In the genomic region with DNA sequence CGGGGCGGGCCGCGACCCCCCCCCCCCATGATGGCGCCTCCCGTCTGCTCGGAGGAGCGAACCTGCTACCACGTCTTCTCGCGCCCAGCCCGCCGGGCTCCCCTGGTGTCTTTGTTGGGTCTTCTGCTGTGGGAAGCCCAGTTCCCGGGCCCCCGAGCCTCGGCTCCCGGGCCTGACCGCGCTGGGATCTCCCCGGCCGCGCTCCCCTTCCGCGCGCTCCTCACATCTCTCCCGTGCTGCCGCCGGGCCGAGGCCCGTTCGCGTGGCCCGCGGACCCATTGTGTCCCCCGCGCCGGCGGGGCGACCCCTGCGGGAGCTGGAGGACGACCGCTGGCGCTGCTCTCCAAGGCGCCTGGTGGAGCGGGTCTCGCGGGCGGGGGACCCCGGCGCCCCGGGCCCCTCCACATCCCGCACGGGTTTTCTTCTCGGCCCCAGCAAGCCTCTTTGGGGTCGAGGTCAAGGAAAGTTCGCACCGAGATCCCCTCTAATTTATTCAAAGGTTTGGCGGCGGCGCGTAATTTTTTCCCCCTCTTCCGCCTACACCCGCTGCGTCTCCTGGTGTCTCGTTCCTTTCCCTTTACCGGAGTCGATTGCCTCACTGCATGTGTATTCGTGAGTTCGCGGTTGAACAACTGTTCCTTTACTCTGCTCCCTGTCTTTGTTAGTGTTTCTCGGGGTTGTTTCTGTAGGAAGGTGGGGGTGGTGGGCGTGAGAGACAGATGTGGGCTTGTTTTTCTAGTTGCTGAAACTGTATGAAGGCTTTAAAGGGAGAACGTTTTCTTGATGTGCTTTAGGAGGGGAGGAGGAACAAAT, we compare ENCODE assay signal across 8 cellular contexts. TPM values are rescaled to one million over a fixed set of nuclear protein-coding genes. Genes with fewer than 3 reads are reported as not detected.
DNase-seq lines count a peak whose midpoint lies in the region; ATAC-seq and TF ChIP-seq lines count a peak whose summit lies in the region.

No MANE protein-coding gene starts in this region.

- peak overlapping the region; percentile 60 for H3K27ac ChIP-seq in adipose tissue (ENCODE audit: low read depth, low read length)
- peak overlapping the region; percentile 98 for H3K27ac ChIP-seq in vagina

- no peaks in the 10 kb centered on the region for H3K36me3 ChIP-seq in vagina

- no peaks in the 10 kb centered on the region for H3K9me3 ChIP-seq in vagina

- intact Hi-C loops in left ventricle myocardium superior (cut with micrococcal nuclease) (loop anchor here (5.0 to 10.0 kb wide), 2 partner anchors 65 to 132 kb away; partner anchors contain the start of gene MMAA), posterior vena cava (cut with DNase I) (loop anchor here in 1 of 2 donors (10.0 kb wide), 1 partner anchor 72 kb away; no protein-coding TSS in a partner anchor), vagina (cut with DNase I) (no loop called here)

- TF ChIP-seq POLR2A in vagina (IDR thresholded peaks at IDR 0.05): no peak

- H3K4me1 ChIP-seq in vagina: peaks cover 34% of the 10 kb centered on the region

- H3K4me3 ChIP-seq in vagina: peak overlapping the region; percentile 72 to 73

- TF ChIP-seq CTCF in vagina (IDR thresholded peaks at IDR 0.05): no peak

- peak; percentile 22 for ATAC-seq in GM19467 (IDR thresholded peaks at IDR 0.05; ENCODE audit: unreplicated experiment)
- ATAC-seq in left ventricle myocardium superior: peak; percentile 70

- in situ Hi-C loops in Caki2 (cut with HindIII; ENCODE audit: low pct_unique_long_range_greater_than_20kb, low sequenced_read_pairs): no loop called here

- DNase-seq in Caki2 (ENCODE audit: low read depth) (peak; percentile 70), HT1080 (ENCODE audit: low read depth) (peak; percentile 60), RPMI7951 (ENCODE audit: low read depth) (peak; percentile 56), left ventricle myocardium superior (peak; percentile 70), posterior vena cava (ENCODE audit: low spot score) (peak; percentile 82), vagina (ENCODE audit: extremely low spot score in 2 of 2) (no peak)

- WGBS in adipose tissue, 3 donors: 0 to 1% (median 0%) methylated on average over 56 to 73 of the region's 73 CpGs

- no peaks in the 10 kb centered on the region for H3K27me3 ChIP-seq in vagina

RNA-seq across cellular contexts. Expression of gene SMAD1, which starts 0.8 kb away (rescaled TPM):
- 19.2 and 21.5 TPM in 2 replicates for total RNA-seq in Caki2 (2014; rRNA removed; shearing (Covaris generic); ENCODE audit: low replicate concordance)
- total RNA-seq in HT1080 (2014; rRNA removed; shearing (Covaris generic)): 18.7 and 22.3 TPM in 2 replicates
- 25.9 and 27.1 TPM in 2 replicates for polyA plus RNA-seq in HT1080 (2015; cell fraction: cytosol; rRNA removed)
- polyA plus RNA-seq in HT1080 (2015; cell fraction: nucleus; rRNA removed): 27.0 and 28.3 TPM in 2 replicates
- 10.9 and 11.4 TPM in 2 replicates for total RNA-seq in RPMI7951 (2014; rRNA removed; shearing (Covaris generic))
- polyA plus RNA-seq in adipose tissue: 10 to 100 TPM in 2 of 3 donors, 1 to 10 TPM in 1; 8.0 to 12.9 (median 11.3) TPM
- total RNA-seq in left ventricle myocardium superior: 12.5 TPM
- 10 to 100 TPM; 17.6 to 18.5 TPM for total RNA-seq in posterior vena cava
- total RNA-seq in vagina: 31.7 TPM

Comparison
In these comparisons a context has a peak if more than half of its experiments do, and no peak if none do; other contexts are left out.
1. DNase-seq: peak in Caki2 (single experiment), HT1080 (single experiment), RPMI7951 (single experiment), left ventricle myocardium superior (single experiment) and posterior vena cava (single experiment); none in vagina (0 of 2).